In genomic region chr3:73558399-73559075, GRCh38 we compare ENCODE assay signal across 12 cellular contexts.
DNase-seq lines count a peak whose midpoint lies in the region; ATAC-seq, FAIRE-seq and TF ChIP-seq lines count a peak whose summit lies in the region.
"Had no signal": no experiment of that assay in that cellular context is flagged by ENCODE, and none has a peak within 500 bp of the region (broad histone marks: within the 10 kb centered on the region; RNA-seq: fewer than 3 reads in every experiment).

No MANE protein-coding gene starts in this region.

- WGBS in K562 (ENCODE audit: insufficient coverage, low coverage, missing lambda C conversion rate) = 3% methylated on average over 7 of the region's 7 CpGs

- H3K9me2 ChIP-seq in MM.1S (replicated peaks; ENCODE audit: insufficient read depth, low read length) = no peaks in the 10 kb centered on the region

- TF ChIP-seq RAD21 in K562 (CRISPR knock-in tag; conservative IDR thresholded peaks at IDR 0.05 in 1 of 2, IDR thresholded peaks at IDR 0.05 in 1 of 2) = no peak

- H3K4me2 ChIP-seq in K562 (ENCODE audit: insufficient read depth, low read length) (no peak overlapping the region), MM.1S (ENCODE audit: low read depth, low read length) (no peak overlapping the region)

- H3K4me3 ChIP-seq in K562 (no peak overlapping the region), left ventricle myocardium inferior (peak overlapping the region; percentile 38), gastrocnemius medialis (peak overlapping the region in 1 of 4 donors; percentile 7), MM.1S (ENCODE audit: low read length) (no peak overlapping the region)

- H3K36me3 Mint-ChIP-seq in HFFc6 (ENCODE audit: low read depth) = no peaks in the 10 kb centered on the region; the same call in none of the 2 replicates
- H3K36me3 Mint-ChIP-seq: CD8-positive, alpha-beta T cell; naive thymus-derived CD4-positive, alpha-beta T cell had no signal

- no peak for ATAC-seq in K562
- ATAC-seq in gastrocnemius medialis = peak; percentile 94 to 96
- ATAC-seq in HG03159 (IDR thresholded peaks at IDR 0.05; ENCODE audit: unreplicated experiment) = no peak
- ATAC-seq: CD8-positive, alpha-beta T cell; naive thymus-derived CD4-positive, alpha-beta T cell; PC-3 had no signal

- H3K9me1 ChIP-seq in K562 (ENCODE audit: control insufficient read depth, insufficient read depth, low read length) = no peaks in the 10 kb centered on the region

- no TSS peak for BruUV-seq in K562 (replicated peaks; lab: Mats Ljungman, UMichigan)

- no peaks in the 10 kb centered on the region for H4K20me1 ChIP-seq in K562 (replicated peaks; ENCODE audit: control insufficient read depth, insufficient read depth, low read length)
- H4K20me1 ChIP-seq in MM.1S (ENCODE audit: insufficient read depth, low read length) = no peaks in the 10 kb centered on the region

- intact Hi-C loops in K562 (cut with micrococcal nuclease) (no loop called here), left ventricle myocardium inferior (cut with micrococcal nuclease) (no loop called here), gastrocnemius medialis (cut with DNase I; ENCODE audit: low total_unique reads) (no loop called here)

- FAIRE-seq in K562 (lab: Jason Lieb, UNC) = no peak

- H3K36me3 ChIP-seq in K562 (ENCODE audit: control insufficient read depth, insufficient read depth, low read length) = no peaks in the 10 kb centered on the region
- H3K36me3 ChIP-seq in left ventricle myocardium inferior = no peaks in the 10 kb centered on the region
- H3K36me3 ChIP-seq in gastrocnemius medialis = no peaks in the 10 kb centered on the region
- no peaks in the 10 kb centered on the region for H3K36me3 ChIP-seq in MM.1S (replicated peaks; ENCODE audit: insufficient read depth, low read length)

- H3K4me3 Mint-ChIP-seq in HFFc6 = no peak overlapping the region; the same call in 1 of the 2 replicates
- H3K4me3 Mint-ChIP-seq: activated naive CD4-positive, alpha-beta T cell treated with anti-CD3 and anti-CD28 coated beads for 36 hours; CD8-positive, alpha-beta T cell; naive thymus-derived CD4-positive, alpha-beta T cell had no signal

- H3K9me3 ChIP-seq in K562 (replicated peaks; ENCODE audit: control insufficient read depth, insufficient read depth, low read depth, low read length) = no peaks in the 10 kb centered on the region
- no peaks in the 10 kb centered on the region for H3K9me3 ChIP-seq in left ventricle myocardium inferior (replicated peaks)
- no peaks in the 10 kb centered on the region for H3K9me3 ChIP-seq in gastrocnemius medialis
- no peaks in the 10 kb centered on the region for H3K9me3 ChIP-seq in MM.1S (replicated peaks; ENCODE audit: insufficient read depth, low read length)

- peaks cover 72% of the 10 kb centered on the region for H3K4me1 Mint-ChIP-seq in HFFc6 (ENCODE audit: low read depth)
- H3K4me1 Mint-ChIP-seq: naive thymus-derived CD4-positive, alpha-beta T cell had no signal

- no peak overlapping the region for H2AFZ ChIP-seq in K562 (ENCODE audit: low read depth, low read length)
- no peak overlapping the region for H2AFZ ChIP-seq in MM.1S (ENCODE audit: low read length)

- TF ChIP-seq EP300 in K562 (IDR thresholded peaks at IDR 0.05; ENCODE audit: low read length) = no peak

- H3K27me3 ChIP-seq in K562 (ENCODE audit: control insufficient read depth in 2 of 2, insufficient read depth in 2 of 2, low read length in 2 of 2) (no peaks in the 10 kb centered on the region), left ventricle myocardium inferior (ENCODE audit: low read depth) (no peaks in the 10 kb centered on the region), gastrocnemius medialis (no peaks in the 10 kb centered on the region), MM.1S (replicated peaks; ENCODE audit: insufficient read depth, low read length) (no peaks in the 10 kb centered on the region)

- H3K79me2 ChIP-seq in K562 (ENCODE audit: control insufficient read depth, insufficient read depth, low read length) = no peaks in the 10 kb centered on the region
- H3K79me2 ChIP-seq in MM.1S (ENCODE audit: low read length) = no peaks in the 10 kb centered on the region

- TF ChIP-seq CTCF in HFFc6 (IDR thresholded peaks at IDR 0.05) (no peak), K562 (IDR thresholded peaks at IDR 0.05 in 2 of 3, conservative IDR thresholded peaks at IDR 0.05 in 1 of 3; ENCODE audit: insufficient read depth in 2 of 3, low read depth in 1 of 3, low read length in 3 of 3) (no peak), left ventricle myocardium inferior (IDR thresholded peaks at IDR 0.05; ENCODE audit: borderline replicate concordance) (no peak), gastrocnemius medialis (IDR thresholded peaks at IDR 0.05 in 4 of 5, conservative IDR thresholded peaks at IDR 0.05 in 1 of 5) (no peak), MM.1S (IDR thresholded peaks at IDR 0.05; ENCODE audit: low read length) (no peak)

- H3K27ac ChIP-seq in K562 (ENCODE audit: extremely low read depth, low read depth, low read length) (no peak overlapping the region), left ventricle myocardium inferior (replicated peaks) (peak overlapping the region; percentile 79), gastrocnemius medialis (peak overlapping the region; percentile 71 to 74 (median 74)), MM.1S (ENCODE audit: low read length) (no peak overlapping the region)

- no peaks in the 10 kb centered on the region for H3K9me3 Mint-ChIP-seq in HFFc6
- H3K9me3 Mint-ChIP-seq: activated naive CD4-positive, alpha-beta T cell treated with anti-CD3 and anti-CD28 coated beads for 36 hours; CD8-positive, alpha-beta T cell; naive thymus-derived CD4-positive, alpha-beta T cell had no signal

- peak; percentile 30 for DNase-seq in HFFc6
- DNase-seq in K562 (ENCODE audit: extremely low read depth in 1 of 4, low spot score in 3 of 4) = no peak
- DNase-seq in left ventricle myocardium inferior = peak; percentile 33
- DNase-seq in gastrocnemius medialis = peak; percentile 63 to 77
- no peak for DNase-seq in MM.1S
- no peak for DNase-seq in occipital lobe (lab: John Stamatoyannopoulos, UW)
- DNase-seq: activated naive CD4-positive, alpha-beta T cell treated with anti-CD3 and anti-CD28 coated beads for 36 hours; CD8-positive, alpha-beta T cell; naive thymus-derived CD4-positive, alpha-beta T cell; NCI-H2029 treated with DMSO at 0.1 percent for 48 hours; PC-3 had no signal

- H3F3A ChIP-seq in MM.1S (ENCODE audit: insufficient read depth, low read length) = 0 out of 2 replicates have a peak, but pooled peaks cover 4% of the 10 kb centered on the region

- in situ Hi-C loops in K562 (cut with MboI) = no loop called here
- in situ Hi-C loops in gastrocnemius medialis (cut with MboI; ENCODE audit: low sequenced_read_pairs in 4 of 4) = no loop called here

- no peaks in the 10 kb centered on the region for H3K4me1 ChIP-seq in K562 (replicated peaks in 1 of 2; ENCODE audit: control insufficient read depth in 2 of 2, insufficient read depth in 2 of 2, low read length in 2 of 2)
- peaks cover 92% of the 10 kb centered on the region for H3K4me1 ChIP-seq in left ventricle myocardium inferior
- H3K4me1 ChIP-seq in gastrocnemius medialis = peaks cover 44 to 45% of the 10 kb centered on the region in 2 donors
- H3K4me1 ChIP-seq in MM.1S (ENCODE audit: low read length) = peaks cover 2% of the 10 kb centered on the region

- H3K27ac Mint-ChIP-seq in HFFc6 = no peak overlapping the region
- H3K27ac Mint-ChIP-seq: activated naive CD4-positive, alpha-beta T cell treated with anti-CD3 and anti-CD28 coated beads for 36 hours; CD8-positive, alpha-beta T cell; naive thymus-derived CD4-positive, alpha-beta T cell had no signal

- peaks cover 1% of the 10 kb centered on the region; the same call in 1 of the 2 replicates for H3K27me3 Mint-ChIP-seq in HFFc6 (ENCODE audit: insufficient read depth)

- POLR2A ChIA-PET in K562 (lab: Yijun Ruan, JAX) = no interaction called here

- TF ChIP-seq POLR2A in K562 (conservative IDR thresholded peaks at IDR 0.05) (no peak), gastrocnemius medialis (IDR thresholded peaks at IDR 0.05) (no peak)

- CTCF ChIA-PET in K562 (lab: Yijun Ruan, JAX; ENCODE audit: low intra/inter-chr PET ratio) = no interaction called here

- H3K9ac ChIP-seq in K562 (ENCODE audit: insufficient read depth in 1 of 2, low read depth in 2 of 2, low read length in 2 of 2) (no peak overlapping the region), MM.1S (ENCODE audit: low read length) (no peak overlapping the region)

TF ChIP-seq in K562, 482 proteins besides CTCF, POLR2A, EP300 and RAD21:
- no peak for TF ChIP-seq SMARCA4 (IDR thresholded peaks at IDR 0.05)
- TF ChIP-seq TCF15 (CRISPR knock-in tag; IDR thresholded peaks at IDR 0.05) = no peak
- 0 out of 2 replicates have a peak, but pooled peaks have one; percentile 4 for TF ChIP-seq ZNF316 (IDR thresholded peaks at IDR 0.05)
TF ChIP-seq in K562: peak in this region for 1.

Comparison
In these comparisons a context has a peak if more than half of its experiments do, and no peak if none do; other contexts are left out.
1. DNase-seq: peak in HFFc6 (single experiment), left ventricle myocardium inferior (single experiment) and gastrocnemius medialis (2 of 2); none in K562 (0 of 4), MM.1S (single experiment) and occipital lobe (single experiment).
2. ATAC-seq: peak in gastrocnemius medialis (2 of 2); none in K562 (single experiment) and HG03159 (single experiment).
3. H3K27ac ChIP-seq: peak in left ventricle myocardium inferior (single experiment) and gastrocnemius medialis (4 of 4); none in K562 (single experiment) and MM.1S (single experiment).